1 cellular context compared by ENCODE assay signal in genomic region chr5:9621379-9621903, GRCh38.
TF ChIP-seq lines count a peak whose summit lies in the region.

No MANE protein-coding gene starts in this region.

TF ChIP-seq in GM23338, 12 proteins besides CTCF, POLR2A, EP300 and RAD21 (continued from another document):
- TF ChIP-seq ZNF462 (CRISPR knock-in tag; IDR thresholded peaks at IDR 0.05) (no peak), JUNB (IDR thresholded peaks at IDR 0.05; ENCODE audit: unreplicated experiment) (no peak), ETS1 (IDR thresholded peaks at IDR 0.05) (no peak), CREB1 (CRISPR knock-in tag; IDR thresholded peaks at IDR 0.05; ENCODE audit: low read depth) (no peak), POLR2AphosphoS5 (IDR thresholded peaks at IDR 0.05; ENCODE audit: low read depth) (no peak), NANOG (IDR thresholded peaks at IDR 0.05; ENCODE audit: borderline replicate concordance) (no peak), EZH2 (IDR thresholded peaks at IDR 0.05; ENCODE audit: low read depth, unreplicated experiment) (no peak), REST (IDR thresholded peaks at IDR 0.05; ENCODE audit: unreplicated experiment) (no peak), ZNF114 (CRISPR knock-in tag; IDR thresholded peaks at IDR 0.05) (no peak)
